In genomic region chr14:102655154-102655553, GRCh38 we compare ENCODE assay signal across 13 cellular contexts.
DNase-seq lines count a peak whose midpoint lies in the region; ATAC-seq, FAIRE-seq and TF ChIP-seq lines count a peak whose summit lies in the region.
"Had no signal": no experiment of that assay in that cellular context is flagged by ENCODE, and none has a peak within 500 bp of the region (broad histone marks: within the 10 kb centered on the region; RNA-seq: fewer than 3 reads in every experiment).

No MANE protein-coding gene starts in this region.

- no peak overlapping the region for H3K4me3 ChIP-seq in epithelial cell of proximal tubule (ENCODE audit: low read depth, low read length)
- no peak overlapping the region for H3K4me3 ChIP-seq in aorta (ENCODE audit: low read length in 2 of 2)
- H3K4me3 ChIP-seq in adrenal gland, result no peak overlapping the region

- H3K27me3 ChIP-seq in aorta (ENCODE audit: control insufficient read depth in 1 of 2, insufficient read depth in 2 of 2, low read length in 1 of 2), result no peaks in the 10 kb centered on the region
- no peaks in the 10 kb centered on the region for H3K27me3 ChIP-seq in adrenal gland

- H3K4me1 ChIP-seq in aorta (ENCODE audit: control insufficient read depth in 1 of 2, insufficient read depth in 2 of 2, low read length in 2 of 2) (peaks cover 0 to 2% of the 10 kb centered on the region in 2 donors), adrenal gland (replicated peaks in 1 of 2) (peaks cover 0 to 19% of the 10 kb centered on the region in 2 donors)

- ATAC-seq in HG03565 (IDR thresholded peaks at IDR 0.05; ENCODE audit: unreplicated experiment) (no peak), aorta (ENCODE audit: low FRiP score) (no peak), HG03045 (IDR thresholded peaks at IDR 0.05; ENCODE audit: unreplicated experiment) (no peak)

- no peaks in the 10 kb centered on the region for H3K27me3 Mint-ChIP-seq in osteocyte (ENCODE audit: unreplicated experiment)
- H3K27me3 Mint-ChIP-seq: CD8-positive, alpha-beta memory T cell had no signal

- H3K36me3 ChIP-seq in aorta (ENCODE audit: control insufficient read depth in 1 of 2, insufficient read depth in 2 of 2, low read length in 1 of 2), result no peaks in the 10 kb centered on the region
- no peaks in the 10 kb centered on the region for H3K36me3 ChIP-seq in adrenal gland (replicated peaks in 1 of 2)

- H3K36me3 Mint-ChIP-seq in osteocyte (ENCODE audit: unreplicated experiment), result no peaks in the 10 kb centered on the region

- TF ChIP-seq POLR2A in adrenal gland (IDR thresholded peaks at IDR 0.05), result no peak

- H3K27ac Mint-ChIP-seq in osteocyte (ENCODE audit: unreplicated experiment), result peak overlapping the region; percentile 81
- H3K27ac Mint-ChIP-seq: T-helper 2 cell treated with Interferon-gamma antibody and Interleukin-4, amounts not matched to agents 5 μg/mL and 100 μg/mL, for 36 hours had no signal

- no peak overlapping the region for H3K27ac ChIP-seq in aorta (ENCODE audit: low read depth in 1 of 2, low read length in 2 of 2)
- H3K27ac ChIP-seq in adrenal gland, result no peak overlapping the region

- H3K4me3 Mint-ChIP-seq in osteocyte (ENCODE audit: unreplicated experiment), result no peak overlapping the region
- H3K4me3 Mint-ChIP-seq: CD8-positive, alpha-beta memory T cell; T-helper 2 cell treated with Interferon-gamma antibody and Interleukin-4, amounts not matched to agents 5 μg/mL and 100 μg/mL, for 36 hours had no signal

- H3K9me3 ChIP-seq in aorta (ENCODE audit: control insufficient read depth, low read length) (no peaks in the 10 kb centered on the region), adrenal gland (replicated peaks in 1 of 3) (no peaks in the 10 kb centered on the region)

- peaks cover 49% of the 10 kb centered on the region for H3K4me1 Mint-ChIP-seq in osteocyte (ENCODE audit: unreplicated experiment)

- peak; percentile 70 for DNase-seq in EL
- peak; percentile 8 for DNase-seq in RCC 7860 (ENCODE audit: low spot score)
- DNase-seq in epithelial cell of proximal tubule (ENCODE audit: low read depth), result peak; percentile 42
- DNase-seq in osteocyte (ENCODE audit: extremely low spot score, unreplicated experiment), result no peak
- DNase-seq in aorta, result no peak
- DNase-seq in adrenal gland, result no peak
- DNase-seq: CD8-positive, alpha-beta memory T cell; NCI-H1694; substantia nigra had no signal

- no peak for TF ChIP-seq CTCF in epithelial cell of proximal tubule (conservative IDR thresholded peaks at IDR 0.05; ENCODE audit: low read depth, low read length)
- TF ChIP-seq CTCF in osteocyte (IDR thresholded peaks at IDR 0.05), result no peak
- TF ChIP-seq CTCF in adrenal gland (IDR thresholded peaks at IDR 0.05), result no peak

- 81 to 94% methylated on average over 1 of the region's 1 CpG for WGBS in aorta, 2 donors
- WGBS in adrenal gland, 4 donors, result 85 to 92% (median 87%) methylated on average over 1 of the region's 1 CpG

- FAIRE-seq in RCC 7860 (lab: Jason Lieb, UNC), result peak; percentile 21
- FAIRE-seq: GM12891 had no signal

- H3K9me3 Mint-ChIP-seq in osteocyte (ENCODE audit: unreplicated experiment), result no peaks in the 10 kb centered on the region

- intact Hi-C loops in aorta (cut with DNase I), result no loop called here
- intact Hi-C loops in adrenal gland (cut with DNase I), result no loop called here

Comparison
In these comparisons a context has a peak if more than half of its experiments do, and no peak if none do; other contexts are left out.
1. DNase-seq: peak in EL (single experiment), RCC 7860 (single experiment) and epithelial cell of proximal tubule (single experiment); none in osteocyte (single experiment), aorta (0 of 2) and adrenal gland (0 of 7).